10 cellular contexts compared by ENCODE assay signal in genomic region chr1:114353233-114353632, GRCh38.
DNase-seq lines count a peak whose midpoint lies in the region; ATAC-seq lines count a peak whose summit lies in the region.
"Had no signal": no experiment of that assay in that cellular context is flagged by ENCODE, and none has a peak within 500 bp of the region (broad histone marks: within the 10 kb centered on the region; RNA-seq: fewer than 3 reads in every experiment).

No MANE protein-coding gene starts in this region.

- POLR2A ChIA-PET in activated CD4-positive, alpha-beta T cell treated with anti-CD3 and anti-CD28 coated beads for 36 hours (lab: Charles Lee): no interaction called here

- no peaks in the 10 kb centered on the region for H3K27me3 Mint-ChIP-seq in activated CD4-positive, alpha-beta T cell treated with anti-CD3 and anti-CD28 coated beads for 36 hours

- intact Hi-C loops in activated CD4-positive, alpha-beta T cell treated with anti-CD3 and anti-CD28 coated beads for 36 hours (cut with DNase I, micrococcal nuclease): no loop called here

- H3K4me1 Mint-ChIP-seq in activated CD4-positive, alpha-beta T cell treated with anti-CD3 and anti-CD28 coated beads for 36 hours: peaks cover 5% of the 10 kb centered on the region

- H3K27ac Mint-ChIP-seq in activated CD4-positive, alpha-beta T cell treated with anti-CD3 and anti-CD28 coated beads for 36 hours: no peak overlapping the region
- H3K27ac Mint-ChIP-seq: stimulated activated naive B cell treated with anti-CD40 and anti-IgM and Interleukin-4, amounts not matched to agents 10 μg/mL and 1 μg/mL and 100 μg/mL, for 72 hours had no signal

- no peaks in the 10 kb centered on the region for H3K36me3 Mint-ChIP-seq in activated CD4-positive, alpha-beta T cell treated with anti-CD3 and anti-CD28 coated beads for 36 hours (ENCODE audit: low read depth)
- H3K36me3 Mint-ChIP-seq: stimulated activated naive B cell treated with anti-CD40 and anti-IgM and Interleukin-4, amounts not matched to agents 10 μg/mL and 1 μg/mL and 100 μg/mL, for 72 hours had no signal

- H3K4me3 Mint-ChIP-seq in activated CD4-positive, alpha-beta T cell treated with anti-CD3 and anti-CD28 coated beads for 36 hours: no peak overlapping the region
- H3K4me3 Mint-ChIP-seq: stimulated activated naive B cell treated with anti-CD40 and anti-IgM and Interleukin-4, amounts not matched to agents 10 μg/mL and 1 μg/mL and 100 μg/mL, for 72 hours had no signal

- peak; percentile 26 for DNase-seq in activated CD4-positive, alpha-beta T cell treated with anti-CD3 and anti-CD28 coated beads for 36 hours
- no peak for DNase-seq in activated CD4-positive, alpha-beta T cell treated with anti-CD3 and anti-CD28 coated beads for 1 hour
- DNase-seq in NCI-H2196 (lab: John Stamatoyannopoulos, UW; ENCODE audit: unreplicated experiment): peak; percentile 33
- peak; percentile 23 for DNase-seq in mucosa of gallbladder (ENCODE audit: low spot score)
- DNase-seq in NK-92 treated with Interleukin-12 subunit alpha and Interleukin-12 subunit beta, amount 100 ng/mL, for 24 hours (lab: John Stamatoyannopoulos, UW): no peak
- no peak for DNase-seq in mesenteric fat pad (ENCODE audit: low spot score)
- no peak for DNase-seq in activated naive CD4-positive, alpha-beta T cell (lab: John Stamatoyannopoulos, UW)
- DNase-seq: stimulated activated naive B cell treated with anti-CD40 and anti-IgM and Interleukin-4, amounts not matched to agents 10 μg/mL and 1 μg/mL and 100 μg/mL, for 72 hours had no signal

- CTCF ChIA-PET in activated CD4-positive, alpha-beta T cell treated with anti-CD3 and anti-CD28 coated beads for 36 hours (lab: Charles Lee): interaction anchor here (1.0 to 1.3 kb wide), 4 partner anchors 8 to 156 kb away, joined by 3 to 4 read pairs (median 4); no protein-coding TSS in a partner anchor

- H3K9me3 Mint-ChIP-seq in activated CD4-positive, alpha-beta T cell treated with anti-CD3 and anti-CD28 coated beads for 36 hours (ENCODE audit: low read depth): no peaks in the 10 kb centered on the region

- peak; percentile 65 for ATAC-seq in activated CD4-positive, alpha-beta T cell treated with anti-CD3 and anti-CD28 coated beads for 36 hours

- peak overlapping the region; percentile 34 for H3K27ac ChIP-seq in cingulate gyrus (ENCODE audit: low read depth, low read length)
- H3K27ac ChIP-seq: C4-2B had no signal

Comparison
In these comparisons a context has a peak if more than half of its experiments do, and no peak if none do; other contexts are left out.
1. DNase-seq: peak in activated CD4-positive, alpha-beta T cell treated with anti-CD3 and anti-CD28 coated beads for 36 hours (single experiment), NCI-H2196 (single experiment) and mucosa of gallbladder (single experiment); none in activated CD4-positive, alpha-beta T cell treated with anti-CD3 and anti-CD28 coated beads for 1 hour (single experiment), NK-92 treated with Interleukin-12 subunit alpha and Interleukin-12 subunit beta, amount 100 ng/mL, for 24 hours (single experiment), mesenteric fat pad (single experiment) and activated naive CD4-positive, alpha-beta T cell (0 of 4).